In the genomic region with DNA sequence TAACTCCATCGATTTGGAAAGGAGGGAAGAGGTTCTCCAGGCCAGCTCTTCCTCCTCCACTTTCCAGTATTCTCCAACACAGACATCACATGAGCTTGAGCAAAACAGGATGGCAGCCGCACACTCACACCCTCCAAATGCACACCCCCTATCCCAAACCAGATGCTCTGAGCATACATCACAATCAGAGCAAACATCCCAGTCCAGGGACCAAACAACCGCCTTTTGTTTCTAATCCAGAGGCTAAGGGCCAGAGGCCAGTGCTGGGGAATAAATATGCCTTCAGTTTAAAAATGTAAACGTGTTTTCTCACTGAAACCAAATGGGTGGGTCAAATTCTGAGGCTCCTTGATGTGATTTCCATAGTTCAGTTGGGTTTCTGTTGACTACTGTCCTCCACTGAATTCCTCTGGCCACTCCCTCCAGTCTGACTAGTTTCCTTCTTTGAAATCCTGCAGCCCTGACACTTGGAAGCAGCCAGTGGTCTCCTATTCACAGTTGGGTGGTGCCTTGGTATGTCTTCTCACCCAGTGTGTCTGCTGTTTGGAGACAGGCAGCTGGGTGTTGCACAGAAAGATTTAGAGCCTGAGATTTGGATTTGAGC, we compare ENCODE assay signal across 19 cellular contexts. TPM values are rescaled to one million over a fixed set of nuclear protein-coding genes. Genes with fewer than 3 reads are reported as not detected.
DNase-seq lines count a peak whose midpoint lies in the region; ATAC-seq and TF ChIP-seq lines count a peak whose summit lies in the region.
"Had no signal": no experiment of that assay in that cellular context is flagged by ENCODE, and none has a peak within 500 bp of the region (broad histone marks: within the 10 kb centered on the region; RNA-seq: fewer than 3 reads in every experiment).

No MANE protein-coding gene starts in this region.

- intact Hi-C loops in Right ventricle myocardium inferior (cut with DNase I) (loop anchor here (2.0 kb wide), 1 partner anchor 20 kb away; a partner anchor contains a TSS), cardiac septum (cut with DNase I) (loop anchor here (2.0 kb wide), 1 partner anchor 20 kb away; a partner anchor contains a TSS), left cardiac atrium (cut with DNase I) (no loop called here), vagina (cut with DNase I) (no loop called here)

- no peaks in the 10 kb centered on the region for H3K36me3 ChIP-seq in vagina

- no peak for TF ChIP-seq POLR2A in vagina (IDR thresholded peaks at IDR 0.05)

- H3K27me3 ChIP-seq in vagina: no peaks in the 10 kb centered on the region

- no peaks in the 10 kb centered on the region for H3K4me1 ChIP-seq in vagina

- H3K4me3 ChIP-seq in vagina: no peak overlapping the region
- H3K4me3 ChIP-seq: mucosa of descending colon had no signal

- DNase-seq in Right ventricle myocardium inferior (ENCODE audit: missing footprints) (no peak), cardiac septum (ENCODE audit: low spot score) (no peak), left cardiac atrium (no peak), pons (ENCODE audit: low spot score) (peak; percentile 98), vagina (ENCODE audit: extremely low spot score in 2 of 2) (no peak), NCI-H1694 treated with DMSO at 0.1 percent for 48 hours (lab: John Stamatoyannopoulos, UW) (no peak), NCI-H2196 (lab: John Stamatoyannopoulos, UW; ENCODE audit: unreplicated experiment) (no peak)
- DNase-seq: 8988T; activated CD4-positive, alpha-beta T cell treated with anti-CD3 and anti-CD28 coated beads for 36 hours; activated naive CD8-positive, alpha-beta T cell treated with anti-CD3 and anti-CD28 coated beads, Interleukin-2, amount 50 U/mL, for 24 hours; CD8-positive, alpha-beta T cell; GF-D8; immature natural killer cell; mucosa of descending colon; NCI-H2029; NCI-H748 treated with DMSO at 0.1 percent for 48 hours; T-helper 17 cell had no signal

- no peaks in the 10 kb centered on the region for H3K9me3 ChIP-seq in vagina

- H3K27ac ChIP-seq in vagina: peak overlapping the region; percentile 29
- H3K27ac ChIP-seq: RWPE1 had no signal

- no peak for TF ChIP-seq CTCF in vagina (IDR thresholded peaks at IDR 0.05)

- peak; percentile 94 for ATAC-seq in Right ventricle myocardium inferior
- ATAC-seq in left cardiac atrium: peak; percentile 30 to 91
- no peak for ATAC-seq in HG03520 (IDR thresholded peaks at IDR 0.05; ENCODE audit: unreplicated experiment)
- ATAC-seq: activated CD4-positive, alpha-beta T cell treated with anti-CD3 and anti-CD28 coated beads for 36 hours; activated naive CD8-positive, alpha-beta T cell treated with anti-CD3 and anti-CD28 coated beads, Interleukin-2, amount 50 U/mL, for 24 hours; CD8-positive, alpha-beta T cell; mucosa of descending colon; T-helper 17 cell had no signal

RNA-seq across cellular contexts. Expression of a gene that starts 19.2 kb away (rescaled TPM):
- total RNA-seq in Right ventricle myocardium inferior (321 TPM), cardiac septum (1,071 TPM), left cardiac atrium (100 to 1,000 TPM; 250 to 412 TPM), vagina (513 TPM)

RNA-seq across cellular contexts. Expression of a gene that starts 37.0 kb away (rescaled TPM):
- 1.1 TPM for total RNA-seq in Right ventricle myocardium inferior
- total RNA-seq in cardiac septum: 9.8 TPM
- 1 to 10 TPM; 3.3 to 7.2 TPM for total RNA-seq in left cardiac atrium
- 16.9 TPM for total RNA-seq in vagina

Comparison
In these comparisons a context has a peak if more than half of its experiments do, and no peak if none do; other contexts are left out.
1. intact Hi-C loops: an anchor here in Right ventricle myocardium inferior (2.0 kb wide) and cardiac septum (2.0 kb wide); none called in left cardiac atrium and vagina.